ENCODE assay signal across 11 cellular contexts in genomic region chr1:22712502-22713271, GRCh38. TPM values are rescaled to one million over a fixed set of nuclear protein-coding genes. Genes with fewer than 3 reads are reported as not detected.
DNase-seq lines count a peak whose midpoint lies in the region; ATAC-seq, FAIRE-seq and TF ChIP-seq lines count a peak whose summit lies in the region.
"Had no signal": no experiment of that assay in that cellular context is flagged by ENCODE, and none has a peak within 500 bp of the region (broad histone marks: within the 10 kb centered on the region; RNA-seq: fewer than 3 reads in every experiment).

No MANE protein-coding gene starts in this region.

- H3K27ac ChIP-seq in kidney (ENCODE audit: low read depth in 2 of 2, low read length in 2 of 2), result no peak overlapping the region
- H3K27ac ChIP-seq: C4-2B had no signal

- intact Hi-C loops in activated CD8-positive, alpha-beta T cell treated with anti-CD3 and anti-CD28 coated beads for 36 hours (cut with micrococcal nuclease), result no loop called here
- intact Hi-C loops in kidney (cut with DNase I), result no loop called here

- H3K4me3 Mint-ChIP-seq in activated CD8-positive, alpha-beta T cell treated with anti-CD3 and anti-CD28 coated beads for 36 hours, result no peak overlapping the region
- no peak overlapping the region for H3K4me3 Mint-ChIP-seq in activated CD8-positive, alpha-beta T cell treated with anti-CD3 and anti-CD28 coated beads, Interleukin-2, amount 10 ng/mL, durations not matched to agents 7 days and 5 days

- H3K9me3 Mint-ChIP-seq in activated CD8-positive, alpha-beta T cell treated with anti-CD3 and anti-CD28 coated beads for 36 hours, result no peaks in the 10 kb centered on the region
- no peaks in the 10 kb centered on the region for H3K9me3 Mint-ChIP-seq in activated CD8-positive, alpha-beta T cell treated with anti-CD3 and anti-CD28 coated beads, Interleukin-2, amount 10 ng/mL, durations not matched to agents 7 days and 5 days (ENCODE audit: insufficient read depth)

- no peaks in the 10 kb centered on the region for H3K4me1 ChIP-seq in kidney (ENCODE audit: control insufficient read depth in 1 of 2, insufficient read depth in 1 of 2, low read depth in 1 of 2, low read length in 2 of 2)

- H3K4me1 Mint-ChIP-seq in activated CD8-positive, alpha-beta T cell treated with anti-CD3 and anti-CD28 coated beads for 36 hours (ENCODE audit: low read depth), result peaks cover 11% of the 10 kb centered on the region
- peaks cover 7% of the 10 kb centered on the region for H3K4me1 Mint-ChIP-seq in activated CD8-positive, alpha-beta T cell treated with anti-CD3 and anti-CD28 coated beads, Interleukin-2, amount 10 ng/mL, durations not matched to agents 7 days and 5 days (ENCODE audit: low read depth)

- peak; percentile 49 for ATAC-seq in activated CD8-positive, alpha-beta T cell treated with anti-CD3 and anti-CD28 coated beads for 36 hours
- ATAC-seq in activated CD8-positive, alpha-beta T cell treated with anti-CD3 and anti-CD28 coated beads, Interleukin-2, amount 10 ng/mL, durations not matched to agents 7 days and 5 days, result no peak
- no peak for ATAC-seq in GM18870 (IDR thresholded peaks at IDR 0.05; ENCODE audit: unreplicated experiment)
- ATAC-seq in GM18868 (IDR thresholded peaks at IDR 0.05; ENCODE audit: unreplicated experiment), result no peak

- peak overlapping the region; percentile 64 for H3K4me3 ChIP-seq in epithelial cell of proximal tubule (ENCODE audit: low read depth, low read length)
- no peak overlapping the region for H3K4me3 ChIP-seq in kidney (ENCODE audit: low read length in 2 of 2)

- H3K9me3 ChIP-seq in kidney (ENCODE audit: control insufficient read depth in 1 of 2, low read length in 2 of 2), result no peaks in the 10 kb centered on the region

- H3K36me3 Mint-ChIP-seq in activated CD8-positive, alpha-beta T cell treated with anti-CD3 and anti-CD28 coated beads for 36 hours (ENCODE audit: low read depth), result no peaks in the 10 kb centered on the region
- H3K36me3 Mint-ChIP-seq in activated CD8-positive, alpha-beta T cell treated with anti-CD3 and anti-CD28 coated beads, Interleukin-2, amount 10 ng/mL, durations not matched to agents 7 days and 5 days (ENCODE audit: low read depth), result no peaks in the 10 kb centered on the region

- peak; percentile 70 for DNase-seq in activated CD8-positive, alpha-beta T cell treated with anti-CD3 and anti-CD28 coated beads for 36 hours
- DNase-seq in activated CD8-positive, alpha-beta T cell treated with anti-CD3 and anti-CD28 coated beads, Interleukin-2, amount 10 ng/mL, durations not matched to agents 7 days and 5 days, result no peak
- DNase-seq in RPMI7951 (ENCODE audit: low read depth), result peak; percentile 72
- no peak for DNase-seq in epithelial cell of proximal tubule (ENCODE audit: low read depth)
- DNase-seq in stimulated activated CD8-positive, alpha-beta memory T cell treated with anti-CD3 and anti-CD28 coated beads, Interleukin-4, amount 100 ng/mL, for 24 hours (ENCODE audit: low read depth), result peak; percentile 42
- DNase-seq in kidney, result no peak
- DNase-seq: activated gamma-delta T cell, NCI-H2107 had no signal

- no peak for FAIRE-seq in kidney (lab: Jason Lieb, UNC)

- no peak overlapping the region for H3K27ac Mint-ChIP-seq in activated CD8-positive, alpha-beta T cell treated with anti-CD3 and anti-CD28 coated beads for 36 hours
- no peak overlapping the region for H3K27ac Mint-ChIP-seq in activated CD8-positive, alpha-beta T cell treated with anti-CD3 and anti-CD28 coated beads, Interleukin-2, amount 10 ng/mL, durations not matched to agents 7 days and 5 days

- POLR2A ChIA-PET in activated CD8-positive, alpha-beta T cell treated with anti-CD3 and anti-CD28 coated beads for 36 hours (lab: Charles Lee), result interaction anchor here (0.6 kb wide), 1 partner anchor 457 kb away, joined by 3 read pairs; no protein-coding TSS in a partner anchor
- POLR2A ChIA-PET in activated CD8-positive, alpha-beta T cell treated with anti-CD3 and anti-CD28 coated beads, Interleukin-2, amount 10 ng/mL, durations not matched to agents 7 days and 5 days (lab: Charles Lee), result no interaction called here

- H3K36me3 ChIP-seq in kidney (ENCODE audit: control insufficient read depth in 1 of 2, insufficient read depth in 2 of 2, low read length in 2 of 2), result no peaks in the 10 kb centered on the region

- TF ChIP-seq CTCF in activated CD8-positive, alpha-beta T cell treated with anti-CD3 and anti-CD28 coated beads for 36 hours (IDR thresholded peaks at IDR 0.05), result no peak
- no peak for TF ChIP-seq CTCF in epithelial cell of proximal tubule (conservative IDR thresholded peaks at IDR 0.05; ENCODE audit: low read depth, low read length)
- no peak for TF ChIP-seq CTCF in kidney (IDR thresholded peaks at IDR 0.05; ENCODE audit: borderline replicate concordance, extremely low read depth, insufficient read depth)

- CTCF ChIA-PET in activated CD8-positive, alpha-beta T cell treated with anti-CD3 and anti-CD28 coated beads for 36 hours (lab: Charles Lee), result interaction anchor here (1.1 to 2.6 kb wide), 4 partner anchors 9 to 251 kb away, joined by 3 to 9 read pairs (median 4); no protein-coding TSS in a partner anchor
- CTCF ChIA-PET in activated CD8-positive, alpha-beta T cell treated with anti-CD3 and anti-CD28 coated beads, Interleukin-2, amount 10 ng/mL, durations not matched to agents 7 days and 5 days (lab: Charles Lee), result interaction anchor here (1.1 kb wide), 1 partner anchor 8 kb away, joined by 3 read pairs; no protein-coding TSS in a partner anchor

- peaks cover 50% of the 10 kb centered on the region for H3K27me3 Mint-ChIP-seq in activated CD8-positive, alpha-beta T cell treated with anti-CD3 and anti-CD28 coated beads for 36 hours
- peaks cover 55% of the 10 kb centered on the region for H3K27me3 Mint-ChIP-seq in activated CD8-positive, alpha-beta T cell treated with anti-CD3 and anti-CD28 coated beads, Interleukin-2, amount 10 ng/mL, durations not matched to agents 7 days and 5 days (ENCODE audit: low read depth)

- H3K9ac ChIP-seq in kidney (ENCODE audit: low read length in 2 of 2), result no peak overlapping the region

RNA-seq across cellular contexts. Expression of gene EPHB2, which starts 2.0 kb away (rescaled TPM):
- under 1 TPM in 1 of 2 experiments, not detected in 1; 0.13 TPM for total RNA-seq in activated CD8-positive, alpha-beta T cell treated with anti-CD3 and anti-CD28 coated beads for 36 hours
- total RNA-seq in activated CD8-positive, alpha-beta T cell treated with anti-CD3 and anti-CD28 coated beads, Interleukin-2, amount 10 ng/mL, durations not matched to agents 7 days and 5 days, result not detected
- 1.4 and 2.3 TPM in 2 replicates for total RNA-seq in RPMI7951 (2014; rRNA removed; shearing (Covaris generic))
- total RNA-seq in epithelial cell of proximal tubule (47.8 and 93.6 TPM in 2 replicates), kidney (9.5 TPM)
- 3.0 TPM for polyA plus RNA-seq in kidney (ENCODE audit: insufficient read depth, low read depth, low replicate concordance)

RNA-seq across cellular contexts. Expression of gene C1QB, which starts 59.7 kb away (rescaled TPM):
- total RNA-seq in activated CD8-positive, alpha-beta T cell treated with anti-CD3 and anti-CD28 coated beads for 36 hours, result not detected
- not detected for total RNA-seq in activated CD8-positive, alpha-beta T cell treated with anti-CD3 and anti-CD28 coated beads, Interleukin-2, amount 10 ng/mL, durations not matched to agents 7 days and 5 days
- not detected in 2 replicates for total RNA-seq in RPMI7951 (2014; rRNA removed; shearing (Covaris generic))
- total RNA-seq in epithelial cell of proximal tubule (not detected in 2 replicates), kidney (296 TPM)
- polyA plus RNA-seq in kidney (ENCODE audit: insufficient read depth, low read depth, low replicate concordance), result 95.1 TPM

Comparison
In these comparisons a context has a peak if more than half of its experiments do, and no peak if none do; other contexts are left out.
1. DNase-seq: peak in activated CD8-positive, alpha-beta T cell treated with anti-CD3 and anti-CD28 coated beads for 36 hours (single experiment), RPMI7951 (single experiment) and stimulated activated CD8-positive, alpha-beta memory T cell treated with anti-CD3 and anti-CD28 coated beads, Interleukin-4, amount 100 ng/mL, for 24 hours (single experiment); none in activated CD8-positive, alpha-beta T cell treated with anti-CD3 and anti-CD28 coated beads, Interleukin-2, amount 10 ng/mL, durations not matched to agents 7 days and 5 days (single experiment), epithelial cell of proximal tubule (single experiment) and kidney (single experiment).
2. RNA of gene C1QB, which starts 59.7 kb away (total RNA-seq): 296 TPM in kidney (single experiment); not detected in activated CD8-positive, alpha-beta T cell treated with anti-CD3 and anti-CD28 coated beads for 36 hours, not detected in activated CD8-positive, alpha-beta T cell treated with anti-CD3 and anti-CD28 coated beads, Interleukin-2, amount 10 ng/mL, durations not matched to agents 7 days and 5 days, not detected in RPMI7951 and not detected in epithelial cell of proximal tubule; every median in the first group is over 100 times any median in the second.